ENCODE assay signal across 24 cellular contexts in genomic region chr10:114257488-114257887, GRCh38. TPM values are rescaled to one million over a fixed set of nuclear protein-coding genes. Genes with fewer than 3 reads are reported as not detected.
DNase-seq lines count a peak whose midpoint lies in the region; TF ChIP-seq lines count a peak whose summit lies in the region.
"Had no signal": no experiment of that assay in that cellular context is flagged by ENCODE, and none has a peak within 500 bp of the region (broad histone marks: within the 10 kb centered on the region; RNA-seq: fewer than 3 reads in every experiment).

No MANE protein-coding gene starts in this region.

- TF ChIP-seq POLR2A in transverse colon (IDR thresholded peaks at IDR 0.05) = no peak

- H3K79me2 ChIP-seq in MM.1S (ENCODE audit: low read length) = no peaks in the 10 kb centered on the region

- peaks cover 8% of the 10 kb centered on the region for H3K9me3 Mint-ChIP-seq in HFFc6
- H3K9me3 Mint-ChIP-seq in mesothelial cell of epicardium = no peaks in the 10 kb centered on the region
- H3K9me3 Mint-ChIP-seq: activated CD8-positive, alpha-beta T cell treated with anti-CD3 and anti-CD28 coated beads for 36 hours; activated naive CD4-positive, alpha-beta T cell treated with anti-CD3 and anti-CD28 coated beads, Interleukin-2, amount 50 U/mL, for 24 hours; activated T-helper 2 cell treated with anti-CD3 and anti-CD28 coated beads, Interferon-gamma antibody, Interleukin-2, Interleukin-4, amounts not matched to agents 10 μg/mL and 5 μg/mL and 100 μg/mL, durations not matched to agents 14 hours and 24 hours and 36 hours; effector memory CD8-positive, alpha-beta T cell; natural killer cell had no signal

- intact Hi-C loops in transverse colon (cut with DNase I; ENCODE audit: low total_unique reads) = no loop called here

- DNase-seq in HFFc6 = no peak
- peak; percentile 64 for DNase-seq in fibroblast of the aortic adventitia (ENCODE audit: low read depth)
- DNase-seq in mesothelial cell of epicardium (ENCODE audit: low spot score in 2 of 2, unreplicated experiment in 2 of 2) = no peak
- DNase-seq in transverse colon = no peak
- no peak for DNase-seq in MM.1S
- no peak for DNase-seq in G401 (ENCODE audit: low spot score)
- DNase-seq in WERI-Rb-1 = no peak
- DNase-seq: activated CD8-positive, alpha-beta T cell treated with anti-CD3 and anti-CD28 coated beads for 36 hours; Caco-2; effector memory CD8-positive, alpha-beta T cell; foreskin melanocyte; GDM1; KBM-7; left cardiac atrium; natural killer cell; NCI-H1436 treated with DMSO at 0.1 percent for 48 hours; NCI-H82; RPMI8226; stimulated activated naive CD8-positive, alpha-beta T cell treated with anti-CD3 and anti-CD28 coated beads, Interleukin-15, Interleukin-2, amounts not matched to agents 100 U/mL and 50 U/mL, for 24 hours had no signal

- H3K27me3 ChIP-seq in transverse colon (no peaks in the 10 kb centered on the region), MM.1S (replicated peaks; ENCODE audit: insufficient read depth, low read length) (no peaks in the 10 kb centered on the region), WERI-Rb-1 (ENCODE audit: insufficient read depth, low read depth, severe bottlenecking) (no peaks in the 10 kb centered on the region)
- H3K27me3 ChIP-seq: BLaER1 treated with 17β-estradiol and CSF1 and Interleukin-3, amounts not matched to agents 10 nM and 100 nM had no signal

- peaks cover 5% of the 10 kb centered on the region for H3K27me3 Mint-ChIP-seq in HFFc6 (ENCODE audit: insufficient read depth)
- peaks cover 3% of the 10 kb centered on the region for H3K27me3 Mint-ChIP-seq in mesothelial cell of epicardium (ENCODE audit: low read depth)

- no peaks in the 10 kb centered on the region for H3K36me3 Mint-ChIP-seq in HFFc6 (ENCODE audit: low read depth)
- peaks cover 18% of the 10 kb centered on the region for H3K36me3 Mint-ChIP-seq in mesothelial cell of epicardium
- H3K36me3 Mint-ChIP-seq: activated naive CD4-positive, alpha-beta T cell treated with anti-CD3 and anti-CD28 coated beads, Interleukin-2, amount 50 U/mL, for 24 hours; natural killer cell had no signal

- H3K36me3 ChIP-seq in transverse colon (no peaks in the 10 kb centered on the region), MM.1S (replicated peaks; ENCODE audit: insufficient read depth, low read length) (no peaks in the 10 kb centered on the region), WERI-Rb-1 (no peaks in the 10 kb centered on the region)
- H3K36me3 ChIP-seq: BLaER1 treated with 17β-estradiol and CSF1 and Interleukin-3, amounts not matched to agents 10 nM and 100 nM had no signal

- peak overlapping the region; percentile 5 to 58 (median 40) for H3K27ac ChIP-seq in transverse colon
- H3K27ac ChIP-seq in MM.1S (ENCODE audit: low read length) = no peak overlapping the region
- no peak overlapping the region for H3K27ac ChIP-seq in WERI-Rb-1
- H3K27ac ChIP-seq: BLaER1 treated with 17β-estradiol and CSF1 and Interleukin-3, amounts not matched to agents 10 nM and 100 nM; SK-N-MC had no signal

- no peaks in the 10 kb centered on the region for H4K20me1 ChIP-seq in MM.1S (ENCODE audit: insufficient read depth, low read length)
- H4K20me1 ChIP-seq: BLaER1 treated with 17β-estradiol and CSF1 and Interleukin-3, amounts not matched to agents 10 nM and 100 nM had no signal

- no peaks in the 10 kb centered on the region for H3K9me3 ChIP-seq in transverse colon
- H3K9me3 ChIP-seq in MM.1S (replicated peaks; ENCODE audit: insufficient read depth, low read length) = no peaks in the 10 kb centered on the region
- no peaks in the 10 kb centered on the region for H3K9me3 ChIP-seq in WERI-Rb-1 (ENCODE audit: severe bottlenecking)

- H3K9me2 ChIP-seq in MM.1S (replicated peaks; ENCODE audit: insufficient read depth, low read length) = no peaks in the 10 kb centered on the region

- TF ChIP-seq CTCF in HFFc6 (IDR thresholded peaks at IDR 0.05) (no peak), fibroblast of the aortic adventitia (IDR thresholded peaks at IDR 0.05; ENCODE audit: insufficient read depth, low read length) (no peak), mesothelial cell of epicardium (IDR thresholded peaks at IDR 0.05; ENCODE audit: unreplicated experiment) (no peak), transverse colon (IDR thresholded peaks at IDR 0.05) (no peak), MM.1S (IDR thresholded peaks at IDR 0.05; ENCODE audit: low read length) (no peak), WERI-Rb-1 (IDR thresholded peaks at IDR 0.05; ENCODE audit: low read depth, low read length) (no peak)

- no peaks in the 10 kb centered on the region for H3F3A ChIP-seq in MM.1S (ENCODE audit: insufficient read depth, low read length)

- no peak overlapping the region for H3K4me3 Mint-ChIP-seq in HFFc6
- no peak overlapping the region for H3K4me3 Mint-ChIP-seq in mesothelial cell of epicardium
- H3K4me3 Mint-ChIP-seq: activated CD8-positive, alpha-beta T cell treated with anti-CD3 and anti-CD28 coated beads for 36 hours; activated naive CD4-positive, alpha-beta T cell treated with anti-CD3 and anti-CD28 coated beads, Interleukin-2, amount 50 U/mL, for 24 hours; effector memory CD8-positive, alpha-beta T cell; natural killer cell; T-helper 1 cell treated with Interleukin-12 subunit alpha and Interleukin-12 subunit beta and Interleukin-4 antibody, amounts not matched to agents 30 μg/mL and 1 μg/mL, for 36 hours had no signal

- no peak overlapping the region for H2AFZ ChIP-seq in MM.1S (ENCODE audit: low read length)

- WGBS in transverse colon (ENCODE audit: low coverage in 1 of 2), 2 donors = 14 to 54% methylated on average over 2 to 3 of the region's 3 CpGs

- H3K27ac Mint-ChIP-seq in HFFc6 (peak overlapping the region; percentile 20; the same call in 1 of the 2 replicates), mesothelial cell of epicardium (peak overlapping the region; percentile 45)
- H3K27ac Mint-ChIP-seq: activated CD8-positive, alpha-beta T cell treated with anti-CD3 and anti-CD28 coated beads for 36 hours; activated naive CD4-positive, alpha-beta T cell treated with anti-CD3 and anti-CD28 coated beads, Interleukin-2, amount 50 U/mL, for 24 hours; activated T-helper 2 cell treated with anti-CD3 and anti-CD28 coated beads, Interferon-gamma antibody, Interleukin-2, Interleukin-4, amounts not matched to agents 10 μg/mL and 5 μg/mL and 100 μg/mL, durations not matched to agents 14 hours and 24 hours and 36 hours; effector memory CD8-positive, alpha-beta T cell; natural killer cell; T-helper 1 cell treated with Interleukin-12 subunit alpha and Interleukin-12 subunit beta and Interleukin-4 antibody, amounts not matched to agents 30 μg/mL and 1 μg/mL, for 36 hours had no signal

- no peak overlapping the region for H3K4me3 ChIP-seq in fibroblast of the aortic adventitia (ENCODE audit: low read depth, low read length)
- H3K4me3 ChIP-seq in transverse colon = no peak overlapping the region
- H3K4me3 ChIP-seq in MM.1S (ENCODE audit: low read length) = no peak overlapping the region
- no peak overlapping the region for H3K4me3 ChIP-seq in WERI-Rb-1 (ENCODE audit: low read depth, low read length)
- H3K4me3 ChIP-seq: BLaER1 treated with 17β-estradiol and CSF1 and Interleukin-3, amounts not matched to agents 10 nM and 100 nM; SK-N-MC had no signal

- H3K4me1 ChIP-seq in transverse colon (peaks cover 0 to 17% (median 10%) of the 10 kb centered on the region in 4 donors), MM.1S (ENCODE audit: low read length) (0 out of 2 replicates have a peak, but pooled peaks cover 4% of the 10 kb centered on the region)

- H3K4me2 ChIP-seq in MM.1S (ENCODE audit: low read depth, low read length) = no peak overlapping the region

- TF ChIP-seq EP300 in transverse colon (IDR thresholded peaks at IDR 0.05; ENCODE audit: low read depth) = no peak

- peaks cover 57% of the 10 kb centered on the region for H3K4me1 Mint-ChIP-seq in HFFc6 (ENCODE audit: low read depth)
- peaks cover 28% of the 10 kb centered on the region for H3K4me1 Mint-ChIP-seq in mesothelial cell of epicardium
- H3K4me1 Mint-ChIP-seq: natural killer cell had no signal

- H3K9ac ChIP-seq in MM.1S (ENCODE audit: low read length) = no peak overlapping the region
- H3K9ac ChIP-seq: BLaER1 treated with 17β-estradiol and CSF1 and Interleukin-3, amounts not matched to agents 10 nM and 100 nM had no signal

- in situ Hi-C loops in transverse colon (cut with MboI; ENCODE audit: low pct_ligation_motif_present in 1 of 4, low pct_unique_long_range_greater_than_20kb in 1 of 4, low sequenced_read_pairs in 3 of 4) = no loop called here
- in situ Hi-C loops in G401 (cut with HindIII; ENCODE audit: low sequenced_read_pairs) = no loop called here

RNA-seq across cellular contexts. Expression of gene VWA2, which starts 18.4 kb away (rescaled TPM):
- under 1 TPM in 1 of 6 experiments, not detected in 5; 0.07 TPM for total RNA-seq in HFFc6 (2021; fragmentation: NEBNext Ultra II Directional; extraction: Animal tissue kit (Norgen Biotek cat#: 25700))
- total RNA-seq in fibroblast of the aortic adventitia (ENCODE audit: low replicate concordance) = 0.09 TPM in 1 of 2 replicates, not detected in the other
- total RNA-seq in mesothelial cell of epicardium = 14.4 to 15.0 TPM (median 14.7 TPM) in 3 replicates
- 1 to 10 TPM in 1 of 4 donors, under 1 TPM in 1, not detected in 2; 0.64 to 3.3 TPM for total RNA-seq in transverse colon
- total RNA-seq in G401 (2014; rRNA removed; shearing (Covaris generic)) = not detected in 2 replicates
- total RNA-seq: activated CD8-positive, alpha-beta T cell treated with anti-CD3 and anti-CD28 coated beads for 36 hours; activated T-helper 2 cell treated with anti-CD3 and anti-CD28 coated beads, Interferon-gamma antibody, Interleukin-2, Interleukin-4, amounts not matched to agents 10 μg/mL and 5 μg/mL and 100 μg/mL, durations not matched to agents 14 hours and 24 hours and 36 hours; natural killer cell had no signal

Comparison
In these comparisons a context has a peak if more than half of its experiments do, and no peak if none do; other contexts are left out.
1. H3K27ac ChIP-seq: peak in transverse colon (4 of 4); none in MM.1S (single experiment) and WERI-Rb-1 (single experiment).